11 cellular contexts compared by ENCODE assay signal in the genomic region with DNA sequence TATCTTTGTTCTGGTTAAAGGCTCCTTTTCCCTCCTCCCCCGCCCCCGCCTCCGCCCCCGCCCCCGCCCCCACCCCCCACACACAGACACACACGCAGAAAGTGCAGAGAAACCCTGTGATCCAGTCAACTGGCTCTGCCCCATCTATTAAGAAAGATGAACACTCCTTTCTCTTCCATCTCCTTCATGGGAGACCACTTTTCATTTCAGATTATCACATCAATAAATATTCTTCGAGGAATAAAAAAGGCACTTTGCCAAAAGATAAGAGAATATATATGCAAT.
DNase-seq lines count a peak whose midpoint lies in the region; ATAC-seq and TF ChIP-seq lines count a peak whose summit lies in the region.
"Had no signal": no experiment of that assay in that cellular context is flagged by ENCODE, and none has a peak within 500 bp of the region (broad histone marks: within the 10 kb centered on the region; RNA-seq: fewer than 3 reads in every experiment).

No MANE protein-coding gene starts in this region.

- peaks cover 59% of the 10 kb centered on the region for H3K27me3 ChIP-seq in CD4-positive, CD25-positive, alpha-beta regulatory T cell (ENCODE audit: control insufficient read depth, insufficient read depth, low read length)
- no peaks in the 10 kb centered on the region for H3K27me3 ChIP-seq in OCI-LY1 (ENCODE audit: insufficient read depth, low read length)
- peaks cover 14 to 77% (median 14%) of the 10 kb centered on the region in 3 donors for H3K27me3 ChIP-seq in psoas muscle (ENCODE audit: insufficient read depth in 3 of 3, low read length in 2 of 3)

- H3K9me3 Mint-ChIP-seq in CD4-positive, CD25-positive, alpha-beta regulatory T cell: peaks cover 0 to 10% (median 4%) of the 10 kb centered on the region in 7 donors

- H3K4me3 Mint-ChIP-seq in CD4-positive, CD25-positive, alpha-beta regulatory T cell: no peak overlapping the region
- H3K4me3 Mint-ChIP-seq: activated T-cell treated with anti-CD3 and anti-CD28 coated beads, Interleukin-2, amount 50 U/mL, for 24 hours; T-helper 17 cell had no signal

- peak in 1 of 3 donors; percentile 2 for DNase-seq in CD4-positive, CD25-positive, alpha-beta regulatory T cell
- DNase-seq in epithelial cell of proximal tubule (ENCODE audit: low read depth): no peak
- DNase-seq in psoas muscle: no peak
- DNase-seq in ureter (ENCODE audit: low spot score): no peak
- no peak for DNase-seq in NCI-H1105 (lab: John Stamatoyannopoulos, UW)
- DNase-seq in NCI-H2227 (lab: John Stamatoyannopoulos, UW; ENCODE audit: unreplicated experiment): no peak

- H3K4me1 ChIP-seq in CD4-positive, CD25-positive, alpha-beta regulatory T cell (ENCODE audit: control insufficient read depth, insufficient read depth, low read length, poor library complexity, severe bottlenecking): peaks cover 37% of the 10 kb centered on the region
- H3K4me1 ChIP-seq in OCI-LY1 (ENCODE audit: insufficient read depth, low read length, severe bottlenecking): peaks cover 22% of the 10 kb centered on the region
- H3K4me1 ChIP-seq in psoas muscle: peaks cover 8% of the 10 kb centered on the region

- H3K4me1 Mint-ChIP-seq in CD4-positive, CD25-positive, alpha-beta regulatory T cell: peaks cover 0 to 22% (median 6%) of the 10 kb centered on the region in 4 donors

- H3K27ac Mint-ChIP-seq in CD4-positive, CD25-positive, alpha-beta regulatory T cell: no peak overlapping the region
- H3K27ac Mint-ChIP-seq: activated T-cell treated with anti-CD3 and anti-CD28 coated beads, Interleukin-2, amount 50 U/mL, for 24 hours; T-helper 17 cell had no signal

- H2AFZ ChIP-seq in OCI-LY1 (ENCODE audit: low read length): no peak overlapping the region

- ATAC-seq in CD4-positive, CD25-positive, alpha-beta regulatory T cell (ENCODE audit: low read depth in 2 of 2): no peak
- ATAC-seq in psoas muscle (no peak), GM19397 (IDR thresholded peaks at IDR 0.05; ENCODE audit: unreplicated experiment) (no peak)

- H3F3A ChIP-seq in OCI-LY1 (ENCODE audit: insufficient read depth, low read length): no peaks in the 10 kb centered on the region

- no peak for TF ChIP-seq CTCF in OCI-LY1 (IDR thresholded peaks at IDR 0.05; ENCODE audit: low read length)
- no peak for TF ChIP-seq CTCF in epithelial cell of proximal tubule (conservative IDR thresholded peaks at IDR 0.05; ENCODE audit: low read depth, low read length)
- TF ChIP-seq CTCF in psoas muscle (IDR thresholded peaks at IDR 0.05): no peak

- H3K79me2 ChIP-seq in OCI-LY1 (ENCODE audit: insufficient read depth, low read length): no peaks in the 10 kb centered on the region

- H3K4me3 ChIP-seq in CD4-positive, CD25-positive, alpha-beta regulatory T cell (ENCODE audit: low read depth, low read length): peak overlapping the region; percentile 54
- H3K4me3 ChIP-seq in OCI-LY1 (ENCODE audit: low read depth, low read length, poor library complexity, severe bottlenecking): peak overlapping the region; percentile 58
- H3K4me3 ChIP-seq in epithelial cell of proximal tubule (ENCODE audit: low read depth, low read length): peak overlapping the region; percentile 1
- H3K4me3 ChIP-seq in psoas muscle: peak overlapping the region; percentile 70

- H3K27me3 Mint-ChIP-seq in CD4-positive, CD25-positive, alpha-beta regulatory T cell: peaks cover 14% of the 10 kb centered on the region

- H3K27ac ChIP-seq in CD4-positive, CD25-positive, alpha-beta regulatory T cell (ENCODE audit: insufficient read depth, low read length, poor library complexity, severe bottlenecking): no peak overlapping the region
- H3K27ac ChIP-seq in OCI-LY1 (ENCODE audit: low read depth, low read length, poor library complexity, severe bottlenecking): no peak overlapping the region
- no peak overlapping the region for H3K27ac ChIP-seq in psoas muscle
- H3K27ac ChIP-seq: neutrophil had no signal

- H4K20me1 ChIP-seq in OCI-LY1 (ENCODE audit: insufficient read depth, low read length): no peaks in the 10 kb centered on the region

- intact Hi-C loops in psoas muscle (cut with DNase I): loop anchor here (10.0 kb wide), 3 partner anchors 123 to 533 kb away; a partner anchor contains a TSS

- H3K36me3 Mint-ChIP-seq in CD4-positive, CD25-positive, alpha-beta regulatory T cell: no peaks in the 10 kb centered on the region

- no peaks in the 10 kb centered on the region for H3K36me3 ChIP-seq in CD4-positive, CD25-positive, alpha-beta regulatory T cell (ENCODE audit: control insufficient read depth, insufficient read depth, low read length)
- H3K36me3 ChIP-seq in OCI-LY1 (ENCODE audit: insufficient read depth, low read length) (no peaks in the 10 kb centered on the region), psoas muscle (ENCODE audit: insufficient read depth in 1 of 2, low read depth in 1 of 2) (no peaks in the 10 kb centered on the region)
- H3K36me3 ChIP-seq: neutrophil had no signal

- WGBS in psoas muscle, 3 donors: 1 to 2% (median 2%) methylated on average over 3 to 7 of the region's 7 CpGs

- peak overlapping the region; percentile 71 for H3K4me2 ChIP-seq in OCI-LY1 (ENCODE audit: low read length)

- no peaks in the 10 kb centered on the region for H3K9me2 ChIP-seq in OCI-LY1 (ENCODE audit: low read depth, low read length)

- peak overlapping the region; percentile 9; the same call in 1 of the 2 replicates for H3K9ac ChIP-seq in OCI-LY1 (ENCODE audit: low read length)

- H3K9me3 ChIP-seq in CD4-positive, CD25-positive, alpha-beta regulatory T cell (ENCODE audit: control insufficient read depth in 2 of 2, low read length in 2 of 2): peaks cover 16 to 23% of the 10 kb centered on the region in 2 experiments
- no peaks in the 10 kb centered on the region for H3K9me3 ChIP-seq in OCI-LY1 (ENCODE audit: low read length)
- H3K9me3 ChIP-seq in psoas muscle: no peaks in the 10 kb centered on the region
- H3K9me3 ChIP-seq: neutrophil had no signal

Comparison
In these comparisons a context has a peak if more than half of its experiments do, and no peak if none do; other contexts are left out.
1. H3K4me3 ChIP-seq: peak in every context shown above with its lines; median percentile 70 in psoas muscle; 58 in OCI-LY1; 54 in CD4-positive, CD25-positive, alpha-beta regulatory T cell; 1 in epithelial cell of proximal tubule.